ENCODE assay signal across 1 cellular context in genomic region chr20:59985864-59986263, GRCh38.
TF ChIP-seq lines count a peak whose summit lies in the region.

No MANE protein-coding gene starts in this region.

TF ChIP-seq in SK-N-SH, 30 proteins besides CTCF, POLR2A, EP300 and RAD21 (continued from another document):
- no peak for TF ChIP-seq ZBTB33 (IDR thresholded peaks at IDR 0.05; ENCODE audit: borderline replicate concordance, low read depth)
- no peak for TF ChIP-seq ELF1 (IDR thresholded peaks at IDR 0.05)
- no peak for TF ChIP-seq FOXJ3 (CRISPR knock-in tag; IDR thresholded peaks at IDR 0.05)
- no peak for TF ChIP-seq NFIC (IDR thresholded peaks at IDR 0.05; ENCODE audit: borderline replicate concordance)
- TF ChIP-seq RCOR1 (IDR thresholded peaks at IDR 0.05; ENCODE audit: low read length) = no peak
